34 cellular contexts compared by ENCODE assay signal in genomic region chr2:238361877-238362276, GRCh38.
"Had no signal": no experiment of that assay in that cellular context is flagged by ENCODE, and none has a peak within 500 bp of the region (broad histone marks: within the 10 kb centered on the region; RNA-seq: fewer than 3 reads in every experiment).

No MANE protein-coding gene starts in this region.

- H3K9me3 Mint-ChIP-seq: activated CD4-positive, alpha-beta memory T cell treated with anti-CD3 and anti-CD28 coated beads for 36 hours; activated CD4-positive, alpha-beta T cell treated with anti-CD3 and anti-CD28 coated beads, Interleukin-2, amount 10 ng/mL, durations not matched to agents 24 days and 14 days; activated naive CD4-positive, alpha-beta T cell treated with anti-CD3 and anti-CD28 coated beads for 36 hours; activated naive CD4-positive, alpha-beta T cell treated with anti-CD3 and anti-CD28 coated beads, Interleukin-2, amount 50 U/mL, for 24 hours; activated naive CD8-positive, alpha-beta T cell treated with anti-CD3 and anti-CD28 coated beads for 36 hours; activated naive CD8-positive, alpha-beta T cell treated with anti-CD3 and anti-CD28 coated beads, Interleukin-2, amount 50 U/mL, for 24 hours; activated T-helper 1 cell treated with anti-CD3 and anti-CD28 coated beads, Interleukin-12 subunit alpha, Interleukin-12 subunit beta, Interleukin-2, Interleukin-4 antibody, amounts not matched to agents 30 ng/mL and 10 ng/mL and 1 ng/mL, durations not matched to agents 14 hours and 24 hours and 36 hours; activated T-helper 2 cell treated with anti-CD3 and anti-CD28 coated beads, Interferon-gamma antibody, Interleukin-2, Interleukin-4, amounts not matched to agents 10 μg/mL and 5 μg/mL and 100 μg/mL, durations not matched to agents 14 hours and 24 hours and 36 hours; T-cell; T-helper 1 cell treated with Interleukin-12 subunit alpha and Interleukin-12 subunit beta and Interleukin-4 antibody, amounts not matched to agents 30 μg/mL and 1 μg/mL, for 36 hours; T-helper 2 cell treated with Interferon-gamma antibody and Interleukin-4, amounts not matched to agents 5 μg/mL and 100 μg/mL, for 36 hours had no signal

- H3K9me3 ChIP-seq: adrenal gland, body of pancreas, colonic mucosa, esophagus squamous epithelium, gastroesophageal sphincter had no signal

- H3K27ac Mint-ChIP-seq: activated CD4-positive, alpha-beta memory T cell treated with anti-CD3 and anti-CD28 coated beads for 36 hours; activated CD4-positive, alpha-beta T cell treated with anti-CD3 and anti-CD28 coated beads for 36 hours; activated CD4-positive, alpha-beta T cell treated with anti-CD3 and anti-CD28 coated beads, Interleukin-2, amount 10 ng/mL, durations not matched to agents 24 days and 14 days; activated CD8-positive, alpha-beta memory T cell treated with anti-CD3 and anti-CD28 coated beads, Interleukin-2, amount 10 ng/mL, durations not matched to agents 7 days and 5 days; activated CD8-positive, alpha-beta T cell treated with anti-CD3 and anti-CD28 coated beads, Interleukin-2, amount 10 ng/mL, durations not matched to agents 7 days and 5 days; activated naive CD4-positive, alpha-beta T cell treated with anti-CD3 and anti-CD28 coated beads for 36 hours; activated naive CD4-positive, alpha-beta T cell treated with anti-CD3 and anti-CD28 coated beads, Interleukin-2, amount 50 U/mL, for 24 hours; activated naive CD8-positive, alpha-beta T cell treated with anti-CD3 and anti-CD28 coated beads for 36 hours; activated naive CD8-positive, alpha-beta T cell treated with anti-CD3 and anti-CD28 coated beads, Interleukin-2, amount 50 U/mL, for 24 hours; activated T-helper 1 cell treated with anti-CD3 and anti-CD28 coated beads, Interleukin-12 subunit alpha, Interleukin-12 subunit beta, Interleukin-2, Interleukin-4 antibody, amounts not matched to agents 30 ng/mL and 10 ng/mL and 1 ng/mL, durations not matched to agents 14 hours and 24 hours and 36 hours; activated T-helper 2 cell treated with anti-CD3 and anti-CD28 coated beads, Interferon-gamma antibody, Interleukin-2, Interleukin-4, amounts not matched to agents 10 μg/mL and 5 μg/mL and 100 μg/mL, durations not matched to agents 14 hours and 24 hours and 36 hours; T-cell; T-helper 1 cell treated with Interleukin-12 subunit alpha and Interleukin-12 subunit beta and Interleukin-4 antibody, amounts not matched to agents 30 μg/mL and 1 μg/mL, for 36 hours; T-helper 2 cell treated with Interferon-gamma antibody and Interleukin-4, amounts not matched to agents 5 μg/mL and 100 μg/mL, for 36 hours had no signal

- H3K36me3 ChIP-seq: colonic mucosa had no signal

- ATAC-seq: activated CD4-positive, alpha-beta T cell treated with anti-CD3 and anti-CD28 coated beads for 36 hours; activated CD8-positive, alpha-beta memory T cell treated with anti-CD3 and anti-CD28 coated beads, Interleukin-2, amount 10 ng/mL, durations not matched to agents 7 days and 5 days; activated CD8-positive, alpha-beta T cell treated with anti-CD3 and anti-CD28 coated beads, Interleukin-2, amount 10 ng/mL, durations not matched to agents 7 days and 5 days; activated naive CD8-positive, alpha-beta T cell treated with anti-CD3 and anti-CD28 coated beads, Interleukin-2, amount 50 U/mL, for 24 hours; body of pancreas; gastroesophageal sphincter; T-cell had no signal

- H3K4me3 Mint-ChIP-seq: activated CD4-positive, alpha-beta memory T cell treated with anti-CD3 and anti-CD28 coated beads for 36 hours; activated CD4-positive, alpha-beta T cell treated with anti-CD3 and anti-CD28 coated beads for 36 hours; activated CD4-positive, alpha-beta T cell treated with anti-CD3 and anti-CD28 coated beads, Interleukin-2, amount 10 ng/mL, durations not matched to agents 24 days and 14 days; activated CD8-positive, alpha-beta memory T cell treated with anti-CD3 and anti-CD28 coated beads, Interleukin-2, amount 10 ng/mL, durations not matched to agents 7 days and 5 days; activated CD8-positive, alpha-beta T cell treated with anti-CD3 and anti-CD28 coated beads, Interleukin-2, amount 10 ng/mL, durations not matched to agents 7 days and 5 days; activated naive CD4-positive, alpha-beta T cell treated with anti-CD3 and anti-CD28 coated beads for 36 hours; activated naive CD4-positive, alpha-beta T cell treated with anti-CD3 and anti-CD28 coated beads, Interleukin-2, amount 50 U/mL, for 24 hours; activated naive CD8-positive, alpha-beta T cell treated with anti-CD3 and anti-CD28 coated beads for 36 hours; activated naive CD8-positive, alpha-beta T cell treated with anti-CD3 and anti-CD28 coated beads, Interleukin-2, amount 50 U/mL, for 24 hours; activated T-helper 1 cell treated with anti-CD3 and anti-CD28 coated beads, Interleukin-12 subunit alpha, Interleukin-12 subunit beta, Interleukin-2, Interleukin-4 antibody, amounts not matched to agents 30 ng/mL and 10 ng/mL and 1 ng/mL, durations not matched to agents 14 hours and 24 hours and 36 hours; T-cell; T-helper 1 cell treated with Interleukin-12 subunit alpha and Interleukin-12 subunit beta and Interleukin-4 antibody, amounts not matched to agents 30 μg/mL and 1 μg/mL, for 36 hours; T-helper 2 cell treated with Interferon-gamma antibody and Interleukin-4, amounts not matched to agents 5 μg/mL and 100 μg/mL, for 36 hours had no signal

- H3K4me1 Mint-ChIP-seq: activated CD4-positive, alpha-beta T cell treated with anti-CD3 and anti-CD28 coated beads for 36 hours; activated naive CD4-positive, alpha-beta T cell treated with anti-CD3 and anti-CD28 coated beads, Interleukin-2, amount 50 U/mL, for 24 hours; activated naive CD8-positive, alpha-beta T cell treated with anti-CD3 and anti-CD28 coated beads, Interleukin-2, amount 50 U/mL, for 24 hours; T-cell had no signal

- DNase-seq: activated CD4-positive, alpha-beta memory T cell treated with anti-CD3 and anti-CD28 coated beads for 36 hours; activated CD4-positive, alpha-beta T cell treated with anti-CD3 and anti-CD28 coated beads for 36 hours; activated CD4-positive, alpha-beta T cell treated with anti-CD3 and anti-CD28 coated beads, Interleukin-2, amount 10 ng/mL, durations not matched to agents 24 days and 14 days; activated CD4-positive, CD25-positive, alpha-beta regulatory T cell; activated CD4-positive, CD25-positive, alpha-beta regulatory T cell treated with anti-CD3 and anti-CD28 coated beads, Interleukin-2, amount 50 U/mL, for 72 hours; activated CD8-positive, alpha-beta memory T cell treated with anti-CD3 and anti-CD28 coated beads, Interleukin-2, amount 10 ng/mL, durations not matched to agents 7 days and 5 days; activated CD8-positive, alpha-beta memory T cell treated with anti-CD3 and anti-CD28 coated beads, Interleukin-2, amount 50 U/mL, for 4 hours; activated CD8-positive, alpha-beta T cell treated with anti-CD3 and anti-CD28 coated beads, Interleukin-2, amount 10 ng/mL, durations not matched to agents 7 days and 5 days; activated effector memory CD4-positive, alpha-beta T cell treated with anti-CD3 and anti-CD28 coated beads, Interleukin-2, amount 50 U/mL, for 16 hours; activated naive CD4-positive, alpha-beta T cell treated with anti-CD3 and anti-CD28 coated beads for 36 hours; activated naive CD8-positive, alpha-beta T cell treated with anti-CD3 and anti-CD28 coated beads for 36 hours; activated naive CD8-positive, alpha-beta T cell treated with anti-CD3 and anti-CD28 coated beads, Interleukin-2, amount 50 U/mL, for 24 hours; activated T-cell treated with anti-CD3 and anti-CD28 coated beads, Interleukin-2, amount 50 U/mL, for 1 hour; activated T-cell treated with anti-CD3 and anti-CD28 coated beads, Interleukin-2, amount 50 U/mL, for 48 hours; adrenal gland; amygdala; aorta; body of pancreas; central memory CD4-positive, alpha-beta T cell; cerebellar nuclear complex; colonic mucosa; effector CD8-positive, alpha-beta T cell; esophagus squamous epithelium; foreskin melanocyte; T-cell; T1000; WERI-Rb-1 had no signal

- H3K4me3 ChIP-seq: adrenal gland, body of pancreas, colonic mucosa, esophagus squamous epithelium, gastroesophageal sphincter had no signal

- H3K4me1 ChIP-seq: adrenal gland, body of pancreas, colonic mucosa, esophagus squamous epithelium had no signal

- H3K27ac ChIP-seq: adrenal gland, body of pancreas, colonic mucosa, epithelial cell of prostate, esophagus squamous epithelium, gastroesophageal sphincter, WERI-Rb-1 had no signal

- H3K36me3 Mint-ChIP-seq: activated CD8-positive, alpha-beta memory T cell treated with anti-CD3 and anti-CD28 coated beads, Interleukin-2, amount 10 ng/mL, durations not matched to agents 7 days and 5 days had no signal

- H3K27me3 ChIP-seq: adrenal gland, body of pancreas, colonic mucosa, esophagus squamous epithelium, gastroesophageal sphincter had no signal

- H3K27me3 Mint-ChIP-seq: activated CD4-positive, alpha-beta memory T cell treated with anti-CD3 and anti-CD28 coated beads for 36 hours; activated CD4-positive, alpha-beta T cell treated with anti-CD3 and anti-CD28 coated beads for 36 hours; activated CD4-positive, alpha-beta T cell treated with anti-CD3 and anti-CD28 coated beads, Interleukin-2, amount 10 ng/mL, durations not matched to agents 24 days and 14 days; activated CD8-positive, alpha-beta memory T cell treated with anti-CD3 and anti-CD28 coated beads, Interleukin-2, amount 10 ng/mL, durations not matched to agents 7 days and 5 days; activated naive CD4-positive, alpha-beta T cell treated with anti-CD3 and anti-CD28 coated beads, Interleukin-2, amount 50 U/mL, for 24 hours; activated naive CD8-positive, alpha-beta T cell treated with anti-CD3 and anti-CD28 coated beads for 36 hours; activated naive CD8-positive, alpha-beta T cell treated with anti-CD3 and anti-CD28 coated beads, Interleukin-2, amount 50 U/mL, for 24 hours; T-cell had no signal
